ENCODE assay signal across 9 cellular contexts in genomic region chr20:62030834-62031434, GRCh38. TPM values are rescaled to one million over a fixed set of nuclear protein-coding genes. Genes with fewer than 3 reads are reported as not detected.
A peak's percentile ranks its signal among the peaks of the same experiment; 100 is the strongest.
DNase-seq lines count a peak whose midpoint lies in the region; ATAC-seq and TF ChIP-seq lines count a peak whose summit lies in the region.
"Had no signal": no experiment of that assay in that cellular context is flagged by ENCODE, and none has a peak within 500 bp of the region (broad histone marks: within the 10 kb centered on the region; RNA-seq: fewer than 3 reads in every experiment).

No MANE protein-coding gene starts in this region.

- no peaks in the 10 kb centered on the region for H3K36me3 Mint-ChIP-seq in activated CD8-positive, alpha-beta T cell treated with anti-CD3 and anti-CD28 coated beads for 36 hours (ENCODE audit: low read depth)

- H3K4me3 ChIP-seq in esophagus muscularis mucosa, result no peak overlapping the region
- H3K4me3 ChIP-seq: cardiac muscle cell had no signal

- peaks cover 25 to 49% (median 36%) of the 10 kb centered on the region in 4 donors for H3K4me1 ChIP-seq in esophagus muscularis mucosa

- no peak for TF ChIP-seq CTCF in activated CD8-positive, alpha-beta T cell treated with anti-CD3 and anti-CD28 coated beads for 36 hours (IDR thresholded peaks at IDR 0.05)
- no peak for TF ChIP-seq CTCF in esophagus muscularis mucosa (IDR thresholded peaks at IDR 0.05)

- WGBS in esophagus muscularis mucosa, result 84% methylated on average over 14 of the region's 14 CpGs

- ATAC-seq in HG03025 (IDR thresholded peaks at IDR 0.05; ENCODE audit: low FRiP score, unreplicated experiment), result peak; percentile 57
- ATAC-seq in activated CD8-positive, alpha-beta T cell treated with anti-CD3 and anti-CD28 coated beads for 36 hours, result peak; percentile 64
- ATAC-seq in GM21619 (IDR thresholded peaks at IDR 0.05; ENCODE audit: unreplicated experiment), result no peak

- no peak overlapping the region for H3K27ac ChIP-seq in esophagus muscularis mucosa (replicated peaks in 1 of 4)
- H3K27ac ChIP-seq: cardiac muscle cell had no signal

- no peaks in the 10 kb centered on the region for H3K27me3 Mint-ChIP-seq in activated CD8-positive, alpha-beta T cell treated with anti-CD3 and anti-CD28 coated beads for 36 hours

- H3K36me3 ChIP-seq in esophagus muscularis mucosa, result no peaks in the 10 kb centered on the region
- H3K36me3 ChIP-seq: cardiac muscle cell had no signal

- peak; percentile 62 for DNase-seq in GM19238 (ENCODE audit: insufficient read length, low spot score)
- DNase-seq in activated CD8-positive, alpha-beta T cell treated with anti-CD3 and anti-CD28 coated beads for 36 hours, result peak; percentile 36
- peak; percentile 15 for DNase-seq in renal cortical epithelial cell (ENCODE audit: low read depth)
- DNase-seq in esophagus muscularis mucosa (ENCODE audit: extremely low spot score), result no peak
- DNase-seq in EL, result no peak
- DNase-seq: HFFc6 had no signal

- CTCF ChIA-PET in activated CD8-positive, alpha-beta T cell treated with anti-CD3 and anti-CD28 coated beads for 36 hours (lab: Charles Lee), result no interaction called here

- H3K27me3 ChIP-seq in esophagus muscularis mucosa, result no peaks in the 10 kb centered on the region
- H3K27me3 ChIP-seq: cardiac muscle cell had no signal

- no peak for TF ChIP-seq EP300 in esophagus muscularis mucosa (IDR thresholded peaks at IDR 0.05)

- peaks cover 47% of the 10 kb centered on the region for H3K4me1 Mint-ChIP-seq in activated CD8-positive, alpha-beta T cell treated with anti-CD3 and anti-CD28 coated beads for 36 hours (ENCODE audit: low read depth)

- TF ChIP-seq POLR2A in esophagus muscularis mucosa (IDR thresholded peaks at IDR 0.05; ENCODE audit: low read depth), result no peak

- no peaks in the 10 kb centered on the region for H3K9me3 Mint-ChIP-seq in activated CD8-positive, alpha-beta T cell treated with anti-CD3 and anti-CD28 coated beads for 36 hours
- H3K9me3 Mint-ChIP-seq: HFFc6 had no signal

- H3K4me3 Mint-ChIP-seq in activated CD8-positive, alpha-beta T cell treated with anti-CD3 and anti-CD28 coated beads for 36 hours, result peak overlapping the region; percentile 14
- H3K4me3 Mint-ChIP-seq: HFFc6 had no signal

- intact Hi-C loops in activated CD8-positive, alpha-beta T cell treated with anti-CD3 and anti-CD28 coated beads for 36 hours (cut with micrococcal nuclease), result no loop called here
- intact Hi-C loops in esophagus muscularis mucosa (cut with DNase I), result no loop called here

- peak overlapping the region; percentile 82 for H3K27ac Mint-ChIP-seq in activated CD8-positive, alpha-beta T cell treated with anti-CD3 and anti-CD28 coated beads for 36 hours
- H3K27ac Mint-ChIP-seq: HFFc6 had no signal

- H3K9me3 ChIP-seq in esophagus muscularis mucosa, result no peaks in the 10 kb centered on the region

- POLR2A ChIA-PET in activated CD8-positive, alpha-beta T cell treated with anti-CD3 and anti-CD28 coated beads for 36 hours (lab: Charles Lee), result interaction anchor here (2.3 kb wide), 1 partner anchor 110 kb away, joined by 6 read pairs; no protein-coding TSS in a partner anchor

RNA-seq across cellular contexts. Expression of gene TAF4, which starts 34.7 kb away (rescaled TPM):
- total RNA-seq in activated CD8-positive, alpha-beta T cell treated with anti-CD3 and anti-CD28 coated beads for 36 hours, result 10 to 100 TPM; 14.1 to 15.9 TPM
- total RNA-seq in renal cortical epithelial cell, result 3.3 and 19.9 TPM in 2 replicates
- 10 to 100 TPM; 12.0 to 19.9 (median 16.2) TPM for total RNA-seq in esophagus muscularis mucosa

Comparison
In these comparisons a context has a peak if more than half of its experiments do, and no peak if none do; other contexts are left out.
1. DNase-seq: peak in GM19238 (single experiment), activated CD8-positive, alpha-beta T cell treated with anti-CD3 and anti-CD28 coated beads for 36 hours (single experiment) and renal cortical epithelial cell (single experiment); none in esophagus muscularis mucosa (single experiment) and EL (single experiment).